In the genomic region with DNA sequence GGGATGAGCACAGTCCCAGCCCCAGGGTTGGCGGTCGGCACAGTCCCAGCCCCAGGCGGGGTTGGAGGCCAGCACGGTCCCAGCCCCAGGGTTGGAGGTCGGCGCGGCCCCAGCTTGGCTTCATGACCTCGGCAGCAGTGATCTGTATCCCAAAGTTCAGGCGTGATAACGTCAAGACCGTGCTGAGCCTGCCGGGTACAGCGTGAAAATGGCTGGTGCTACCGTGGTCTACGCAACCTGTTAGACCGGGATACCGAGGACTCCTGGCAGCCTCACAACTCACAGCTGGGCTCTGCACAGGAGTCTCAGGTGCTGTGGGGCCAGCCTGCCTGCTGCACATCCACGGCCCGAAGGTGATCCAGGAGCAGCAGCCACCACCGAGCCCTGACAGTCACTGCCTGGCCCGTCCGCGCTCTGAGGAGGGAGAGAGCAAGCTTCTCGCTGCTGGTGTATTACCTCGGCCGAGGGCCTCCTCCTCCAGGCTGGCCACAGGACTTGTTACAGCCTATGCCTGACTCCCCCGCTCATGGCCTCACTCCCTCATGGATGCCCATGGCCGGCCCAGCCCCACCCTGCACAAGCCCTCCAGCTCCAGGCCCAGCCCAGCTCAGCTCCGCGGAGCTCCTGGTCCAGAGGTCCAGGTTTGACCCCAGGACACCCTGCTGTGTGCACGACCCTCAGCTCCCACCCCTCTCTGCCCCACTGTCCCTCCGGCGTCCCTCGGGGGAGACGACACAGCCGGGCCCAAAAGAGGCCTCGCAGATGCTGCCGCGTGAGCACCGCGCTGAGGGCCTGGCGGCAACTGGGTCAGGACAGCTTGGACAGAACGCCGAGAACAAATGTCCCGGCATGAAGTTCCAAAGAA, we compare ENCODE assay signal across 22 cellular contexts.
DNase-seq lines count a peak whose midpoint lies in the region; ATAC-seq and TF ChIP-seq lines count a peak whose summit lies in the region.
"Had no signal": no experiment of that assay in that cellular context is flagged by ENCODE, and none has a peak within 500 bp of the region (broad histone marks: within the 10 kb centered on the region; RNA-seq: fewer than 3 reads in every experiment).

No MANE protein-coding gene starts in this region.

- H3K36me3 Mint-ChIP-seq in chondrocyte (ENCODE audit: low read depth) (peaks cover 9% of the 10 kb centered on the region), progenitor cell of endocrine pancreas (ENCODE audit: insufficient read depth) (peaks cover 12% of the 10 kb centered on the region)

- H3K9me3 Mint-ChIP-seq in chondrocyte (ENCODE audit: low read depth), result peaks cover 15% of the 10 kb centered on the region
- H3K9me3 Mint-ChIP-seq in progenitor cell of endocrine pancreas (ENCODE audit: low read depth), result peaks cover 16% of the 10 kb centered on the region

- intact Hi-C loops in testis (cut with DNase I; ENCODE audit: low total_unique reads), result no loop called here

- H3K4me3 Mint-ChIP-seq in chondrocyte (ENCODE audit: unreplicated experiment) (no peak overlapping the region), progenitor cell of endocrine pancreas (ENCODE audit: low read depth) (no peak overlapping the region)
- H3K4me3 Mint-ChIP-seq: dendritic cell treated with granulocyte-macrophage colony-stimulating factor and Interleukin-4, amounts not matched to agents 40 ng/mL and 50 ng/mL, for 4 days; IgD-negative memory B cell; nephron progenitor cell had no signal

- no peak overlapping the region for H3K27ac Mint-ChIP-seq in chondrocyte (ENCODE audit: unreplicated experiment)
- H3K27ac Mint-ChIP-seq in progenitor cell of endocrine pancreas, result no peak overlapping the region
- H3K27ac Mint-ChIP-seq: dendritic cell treated with granulocyte-macrophage colony-stimulating factor and Interleukin-4, amounts not matched to agents 40 ng/mL and 50 ng/mL, for 4 days; IgD-negative memory B cell; nephron progenitor cell had no signal

- no peaks in the 10 kb centered on the region for H3K4me1 ChIP-seq in testis

- TF ChIP-seq POLR2A in testis (IDR thresholded peaks at IDR 0.05), result no peak

- H3K9me3 ChIP-seq in testis, result no peaks in the 10 kb centered on the region

- no peaks in the 10 kb centered on the region for H3K36me3 ChIP-seq in testis (ENCODE audit: low read depth, missing control alignments)

- ATAC-seq in left lobe of liver (peak; percentile 16), GM21515 (IDR thresholded peaks at IDR 0.05; ENCODE audit: unreplicated experiment) (no peak)
- ATAC-seq: GM12878 had no signal

- H3K27me3 ChIP-seq in testis, result no peaks in the 10 kb centered on the region

- no peaks in the 10 kb centered on the region for H3K4me1 Mint-ChIP-seq in chondrocyte (ENCODE audit: low read depth)
- peaks cover 28% of the 10 kb centered on the region for H3K4me1 Mint-ChIP-seq in progenitor cell of endocrine pancreas (ENCODE audit: low read depth)
- H3K4me1 Mint-ChIP-seq: nephron progenitor cell had no signal

- WGBS in testis, 2 donors, result 81 to 84% methylated on average over 32 to 42 of the region's 45 CpGs

- no peak for TF ChIP-seq CTCF in chondrocyte (IDR thresholded peaks at IDR 0.05)
- no peak for TF ChIP-seq CTCF in testis (IDR thresholded peaks at IDR 0.05)
- no peak for TF ChIP-seq CTCF in progenitor cell of endocrine pancreas (IDR thresholded peaks at IDR 0.05; ENCODE audit: unreplicated experiment)

- H3K27me3 Mint-ChIP-seq in chondrocyte (ENCODE audit: low read depth), result no peaks in the 10 kb centered on the region
- no peaks in the 10 kb centered on the region for H3K27me3 Mint-ChIP-seq in progenitor cell of endocrine pancreas
- H3K27me3 Mint-ChIP-seq: dendritic cell treated with granulocyte-macrophage colony-stimulating factor and Interleukin-4, amounts not matched to agents 40 ng/mL and 50 ng/mL, for 4 days; IgD-negative memory B cell had no signal

- no peak overlapping the region for H3K4me3 ChIP-seq in testis
- H3K4me3 ChIP-seq: GM12878 had no signal

- no peak overlapping the region for H3K27ac ChIP-seq in testis
- H3K27ac ChIP-seq: 22Rv1, VCaP had no signal

- DNase-seq in activated CD4-positive, CD25-positive, alpha-beta regulatory T cell treated with anti-CD3 and anti-CD28 coated beads, Interleukin-2, amount 50 U/mL, for 72 hours, result peak; percentile 26
- DNase-seq in activated CD4-positive, CD25-positive, alpha-beta regulatory T cell (lab: John Stamatoyannopoulos, UW), result no peak
- DNase-seq in chondrocyte (ENCODE audit: low spot score) (peak; percentile 93), left lobe of liver (ENCODE audit: low spot score) (no peak), testis (peak; percentile 21), NCI-H446 (lab: John Stamatoyannopoulos, UW) (no peak), progenitor cell of endocrine pancreas (ENCODE audit: low spot score, unreplicated experiment) (no peak)
- DNase-seq: activated CD8-positive, alpha-beta memory T cell treated with anti-CD3 and anti-CD28 coated beads, Interleukin-2, amount 50 U/mL, for 4 hours; activated gamma-delta T cell treated with Interleukin-2 at 50 U/mL for 16 hours; amniotic stem cell; DMS79; left cardiac atrium; NCI-H1417; NCI-H510A; nephron progenitor cell; SK-N-SH had no signal

Comparison
In these comparisons a context has a peak if more than half of its experiments do, and no peak if none do; other contexts are left out.
1. DNase-seq: peak in activated CD4-positive, CD25-positive, alpha-beta regulatory T cell treated with anti-CD3 and anti-CD28 coated beads, Interleukin-2, amount 50 U/mL, for 72 hours (single experiment), chondrocyte (single experiment) and testis (single experiment); none in activated CD4-positive, CD25-positive, alpha-beta regulatory T cell (0 of 4), left lobe of liver (single experiment), NCI-H446 (0 of 2) and progenitor cell of endocrine pancreas (single experiment).